Comparison of ENCODE assay signal across 34 cellular contexts in the genomic region with DNA sequence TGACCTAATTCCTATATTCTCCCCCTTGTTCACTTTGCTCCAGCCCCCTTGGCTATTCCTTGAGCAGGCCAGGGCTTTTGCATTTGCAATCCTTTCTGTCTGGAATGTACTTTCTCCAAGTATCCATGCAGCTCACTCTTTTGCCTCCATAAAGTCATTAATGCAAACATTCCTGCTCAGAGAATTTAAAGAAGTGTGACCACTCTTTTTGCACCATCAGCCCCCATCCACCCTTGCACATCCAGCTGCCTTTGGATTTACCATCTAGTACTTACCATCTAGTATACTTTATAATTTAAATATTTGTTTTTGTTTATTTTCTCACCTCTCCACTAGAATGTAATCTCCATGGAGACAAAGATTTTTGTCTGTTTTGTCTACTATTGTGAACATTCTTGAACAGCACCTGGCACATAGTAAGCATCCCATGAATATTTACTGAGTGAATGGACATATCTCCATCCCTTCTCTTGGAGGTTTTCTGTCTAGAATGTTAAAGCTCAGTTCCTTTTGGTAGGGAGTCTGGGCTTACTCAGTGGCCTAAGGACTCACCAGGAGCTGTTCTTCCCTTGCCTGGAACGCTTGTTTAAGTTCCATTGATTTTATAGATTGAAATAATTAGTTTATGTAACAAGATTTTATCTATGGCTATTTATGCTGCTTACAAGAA. TPM values are rescaled to one million over a fixed set of nuclear protein-coding genes. Genes with fewer than 3 reads are reported as not detected.
"Had no signal": no experiment of that assay in that cellular context is flagged by ENCODE, and none has a peak within 500 bp of the region (broad histone marks: within the 10 kb centered on the region; RNA-seq: fewer than 3 reads in every experiment).

No MANE protein-coding gene starts in this region.

- H3K36me3 ChIP-seq: ascending aorta, brain microvascular endothelial cell, left lung, lower lobe of right lung, pancreas, prostate gland, sigmoid colon, uterus had no signal

- H3K9me3 ChIP-seq: mucosa of descending colon, pancreas, prostate gland, sigmoid colon, testis, uterus had no signal

- H3K27me3 ChIP-seq: ascending aorta, brain microvascular endothelial cell, left lung, pancreas, testis, uterus had no signal

- H3K4me3 ChIP-seq: ascending aorta, left lung, lower lobe of right lung, mucosa of descending colon, pancreas, prostate gland, sigmoid colon, smooth muscle cell, testis, uterus had no signal

- ATAC-seq: activated T-cell treated with anti-CD3 and anti-CD28 coated beads, Interleukin-2, amount 50 U/mL, for 72 hours; esophagus mucosa; mucosa of descending colon; stimulated activated memory B cell treated with anti-CD40 and anti-IgM and Interleukin-4, amounts not matched to agents 10 μg/mL and 1 μg/mL and 100 μg/mL, for 72 hours had no signal

- H3K4me3 Mint-ChIP-seq: activated naive CD8-positive, alpha-beta T cell treated with anti-CD3 and anti-CD28 coated beads, Interleukin-2, amount 10 ng/mL, durations not matched to agents 7 days and 5 days; activated T-cell treated with anti-CD3 and anti-CD28 coated beads, Interleukin-2, amount 50 U/mL, for 72 hours; endodermal cell; stimulated activated memory B cell treated with anti-CD40 and anti-IgM and Interleukin-4, amounts not matched to agents 10 μg/mL and 1 μg/mL and 100 μg/mL, for 72 hours; T-helper 1 cell treated with Interleukin-12 subunit alpha and Interleukin-12 subunit beta and Interleukin-4 antibody, amounts not matched to agents 30 μg/mL and 1 μg/mL, for 36 hours; type B pancreatic cell had no signal

- H3K27ac Mint-ChIP-seq: activated naive CD8-positive, alpha-beta T cell treated with anti-CD3 and anti-CD28 coated beads, Interleukin-2, amount 10 ng/mL, durations not matched to agents 7 days and 5 days; endodermal cell; T-helper 1 cell treated with Interleukin-12 subunit alpha and Interleukin-12 subunit beta and Interleukin-4 antibody, amounts not matched to agents 30 μg/mL and 1 μg/mL, for 36 hours; type B pancreatic cell had no signal

- H3K36me3 Mint-ChIP-seq: type B pancreatic cell had no signal

- H3K4me2 ChIP-seq: smooth muscle cell had no signal

- H3K27me3 Mint-ChIP-seq: activated naive CD8-positive, alpha-beta T cell treated with anti-CD3 and anti-CD28 coated beads, Interleukin-2, amount 10 ng/mL, durations not matched to agents 7 days and 5 days; stimulated activated memory B cell treated with anti-CD40 and anti-IgM and Interleukin-4, amounts not matched to agents 10 μg/mL and 1 μg/mL and 100 μg/mL, for 72 hours had no signal

- H3K9me3 Mint-ChIP-seq: type B pancreatic cell had no signal

- H3K4me1 Mint-ChIP-seq: endodermal cell had no signal

- H3K4me1 ChIP-seq: ascending aorta, lower lobe of right lung, pancreas, prostate gland, sigmoid colon, testis, uterus had no signal

- DNase-seq: activated CD4-positive, alpha-beta T cell treated with anti-CD3 and anti-CD28 coated beads, Interleukin-2, amount 50 U/mL, for 1 hour; activated CD4-positive, CD25-positive, alpha-beta regulatory T cell treated with anti-CD3 and anti-CD28 coated beads, Interleukin-2, amount 50 U/mL, for 72 hours; activated naive CD4-positive, alpha-beta T cell; activated naive CD8-positive, alpha-beta T cell treated with anti-CD3 and anti-CD28 coated beads, Interleukin-2, amount 10 ng/mL, durations not matched to agents 7 days and 5 days; activated T-cell treated with anti-CD3 and anti-CD28 coated beads for 4 hours; activated T-cell treated with anti-CD3 and anti-CD28 coated beads, Interleukin-2, amount 50 U/mL, for 72 hours; brain microvascular endothelial cell; endodermal cell; foreskin fibroblast; hippocampal formation; kidney; left lung; lower lobe of right lung; mucosa of descending colon; nucleus accumbens; pancreas; retina; sigmoid colon; stimulated activated CD4-positive, alpha-beta T cell treated with anti-CD3 and anti-CD28 coated beads, Interleukin-1b, Interleukin-23, amount 100 ng/mL, for 48 hours; stimulated activated CD4-positive, alpha-beta T cell treated with anti-CD3 and anti-CD28 coated beads, Interleukin-4, amount 100 ng/mL, for 4 hours; stimulated activated CD8-positive, alpha-beta memory T cell treated with anti-CD3 and anti-CD28 coated beads, Interleukin-4, amount 100 ng/mL, for 48 hours; T-helper 9 cell; testis; uterus had no signal

- H3K27ac ChIP-seq: ascending aorta, brain microvascular endothelial cell, lower lobe of right lung, prostate gland, sigmoid colon, testis, uterus, VCaP had no signal

RNA-seq across cellular contexts. Expression of a gene that starts 22.6 kb away (rescaled TPM):
- total RNA-seq: ascending aorta, endodermal cell, myocyte, smooth muscle cell had no signal
- polyA plus RNA-seq: neural cell, smooth muscle cell had no signal
